ENCODE assay signal across 20 cellular contexts in the genomic region with DNA sequence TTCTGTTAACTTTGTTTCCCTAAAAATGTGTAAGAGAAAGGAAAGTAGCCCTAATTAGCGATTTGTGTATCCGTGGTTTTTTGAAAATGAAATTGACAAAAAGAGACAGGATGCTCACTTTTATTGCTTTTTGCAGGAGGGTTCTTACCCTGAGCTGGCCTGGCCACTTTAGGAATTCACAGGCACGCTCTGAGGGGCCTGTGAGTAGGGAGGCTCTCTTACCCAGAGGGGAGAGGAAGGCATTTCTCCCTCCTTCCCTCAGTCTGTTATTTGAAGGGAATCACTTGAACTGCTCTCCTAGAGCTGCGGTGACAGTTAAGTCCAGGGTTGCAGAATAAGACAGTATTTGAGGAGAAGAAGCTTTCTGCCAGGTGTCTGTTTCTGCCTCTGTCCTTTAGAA. TPM values are rescaled to one million over a fixed set of nuclear protein-coding genes. Genes with fewer than 3 reads are reported as not detected.
A peak's percentile ranks its signal among the peaks of the same experiment; 100 is the strongest.
DNase-seq lines count a peak whose midpoint lies in the region; ATAC-seq lines count a peak whose summit lies in the region.
"Had no signal": no experiment of that assay in that cellular context is flagged by ENCODE, and none has a peak within 500 bp of the region (broad histone marks: within the 10 kb centered on the region; RNA-seq: fewer than 3 reads in every experiment).

No MANE protein-coding gene starts in this region.

- no peaks in the 10 kb centered on the region for H3K9me3 Mint-ChIP-seq in activated naive CD8-positive, alpha-beta T cell (ENCODE audit: low read depth)
- H3K9me3 Mint-ChIP-seq in activated naive CD8-positive, alpha-beta T cell treated with anti-CD3 and anti-CD28 coated beads for 36 hours, result no peaks in the 10 kb centered on the region
- no peaks in the 10 kb centered on the region for H3K9me3 Mint-ChIP-seq in stimulated activated naive B cell treated with anti-CD40 and anti-IgM and Interleukin-4, amounts not matched to agents 10 μg/mL and 1 μg/mL and 100 μg/mL, for 72 hours
- no peaks in the 10 kb centered on the region for H3K9me3 Mint-ChIP-seq in activated CD8-positive, alpha-beta T cell treated with anti-CD3 and anti-CD28 coated beads, Interleukin-2, amount 10 ng/mL, durations not matched to agents 7 days and 5 days (ENCODE audit: insufficient read depth)
- H3K9me3 Mint-ChIP-seq: activated CD4-positive, alpha-beta T cell treated with anti-CD3 and anti-CD28 coated beads, Interleukin-2, amount 10 ng/mL, durations not matched to agents 24 days and 14 days; T-helper 2 cell treated with Interferon-gamma antibody and Interleukin-4, amounts not matched to agents 5 μg/mL and 100 μg/mL, for 36 hours had no signal

- peak overlapping the region; percentile 11 for H3K27ac Mint-ChIP-seq in activated naive CD8-positive, alpha-beta T cell
- no peak overlapping the region for H3K27ac Mint-ChIP-seq in activated naive CD8-positive, alpha-beta T cell treated with anti-CD3 and anti-CD28 coated beads for 36 hours
- H3K27ac Mint-ChIP-seq in stimulated activated naive B cell treated with anti-CD40 and anti-IgM and Interleukin-4, amounts not matched to agents 10 μg/mL and 1 μg/mL and 100 μg/mL, for 72 hours, result peak overlapping the region; percentile 37
- H3K27ac Mint-ChIP-seq in activated CD8-positive, alpha-beta T cell treated with anti-CD3 and anti-CD28 coated beads, Interleukin-2, amount 10 ng/mL, durations not matched to agents 7 days and 5 days, result no peak overlapping the region
- H3K27ac Mint-ChIP-seq: activated CD4-positive, alpha-beta T cell treated with anti-CD3 and anti-CD28 coated beads, Interleukin-2, amount 10 ng/mL, durations not matched to agents 24 days and 14 days; B cell; T-helper 2 cell treated with Interferon-gamma antibody and Interleukin-4, amounts not matched to agents 5 μg/mL and 100 μg/mL, for 36 hours had no signal

- ATAC-seq in stimulated activated naive B cell treated with anti-CD40 and anti-IgM and Interleukin-4, amounts not matched to agents 10 μg/mL and 1 μg/mL and 100 μg/mL, for 72 hours (replicated peaks), result no peak
- ATAC-seq in activated CD8-positive, alpha-beta T cell treated with anti-CD3 and anti-CD28 coated beads, Interleukin-2, amount 10 ng/mL, durations not matched to agents 7 days and 5 days, result no peak
- ATAC-seq in GM21528 (IDR thresholded peaks at IDR 0.05; ENCODE audit: low FRiP score, unreplicated experiment), result no peak
- ATAC-seq: left colon; stimulated activated naive CD8-positive, alpha-beta T cell treated with anti-CD3 and anti-CD28 coated beads, Interleukin-15, Interleukin-2, amounts not matched to agents 100 U/mL and 50 U/mL, for 24 hours had no signal

- no peaks in the 10 kb centered on the region for H3K27me3 Mint-ChIP-seq in activated naive CD8-positive, alpha-beta T cell
- no peaks in the 10 kb centered on the region for H3K27me3 Mint-ChIP-seq in activated naive CD8-positive, alpha-beta T cell treated with anti-CD3 and anti-CD28 coated beads for 36 hours
- no peaks in the 10 kb centered on the region for H3K27me3 Mint-ChIP-seq in stimulated activated naive B cell treated with anti-CD40 and anti-IgM and Interleukin-4, amounts not matched to agents 10 μg/mL and 1 μg/mL and 100 μg/mL, for 72 hours
- no peaks in the 10 kb centered on the region for H3K27me3 Mint-ChIP-seq in activated CD8-positive, alpha-beta T cell treated with anti-CD3 and anti-CD28 coated beads, Interleukin-2, amount 10 ng/mL, durations not matched to agents 7 days and 5 days (ENCODE audit: low read depth)
- H3K27me3 Mint-ChIP-seq: activated CD4-positive, alpha-beta T cell treated with anti-CD3 and anti-CD28 coated beads, Interleukin-2, amount 10 ng/mL, durations not matched to agents 24 days and 14 days; B cell had no signal

- in situ Hi-C loops in ACHN (cut with HindIII; ENCODE audit: low pct_ligation_motif_present, low pct_unique_long_range_greater_than_20kb, low sequenced_read_pairs), result no loop called here

- peaks cover 80% of the 10 kb centered on the region for H3K4me1 Mint-ChIP-seq in activated naive CD8-positive, alpha-beta T cell (ENCODE audit: low read depth)
- H3K4me1 Mint-ChIP-seq in activated naive CD8-positive, alpha-beta T cell treated with anti-CD3 and anti-CD28 coated beads for 36 hours, result peaks cover 78% of the 10 kb centered on the region
- H3K4me1 Mint-ChIP-seq in stimulated activated naive B cell treated with anti-CD40 and anti-IgM and Interleukin-4, amounts not matched to agents 10 μg/mL and 1 μg/mL and 100 μg/mL, for 72 hours, result peaks cover 30 to 57% of the 10 kb centered on the region in 2 donors
- H3K4me1 Mint-ChIP-seq in activated CD8-positive, alpha-beta T cell treated with anti-CD3 and anti-CD28 coated beads, Interleukin-2, amount 10 ng/mL, durations not matched to agents 7 days and 5 days (ENCODE audit: low read depth), result peaks cover 35% of the 10 kb centered on the region

- POLR2A ChIA-PET in activated CD8-positive, alpha-beta T cell treated with anti-CD3 and anti-CD28 coated beads, Interleukin-2, amount 10 ng/mL, durations not matched to agents 7 days and 5 days (lab: Charles Lee), result no interaction called here

- H3K4me3 Mint-ChIP-seq in activated naive CD8-positive, alpha-beta T cell, result no peak overlapping the region
- no peak overlapping the region for H3K4me3 Mint-ChIP-seq in activated naive CD8-positive, alpha-beta T cell treated with anti-CD3 and anti-CD28 coated beads for 36 hours
- no peak overlapping the region for H3K4me3 Mint-ChIP-seq in stimulated activated naive B cell treated with anti-CD40 and anti-IgM and Interleukin-4, amounts not matched to agents 10 μg/mL and 1 μg/mL and 100 μg/mL, for 72 hours
- no peak overlapping the region for H3K4me3 Mint-ChIP-seq in activated CD8-positive, alpha-beta T cell treated with anti-CD3 and anti-CD28 coated beads, Interleukin-2, amount 10 ng/mL, durations not matched to agents 7 days and 5 days
- H3K4me3 Mint-ChIP-seq: activated CD4-positive, alpha-beta T cell treated with anti-CD3 and anti-CD28 coated beads, Interleukin-2, amount 10 ng/mL, durations not matched to agents 24 days and 14 days; B cell; T-helper 2 cell treated with Interferon-gamma antibody and Interleukin-4, amounts not matched to agents 5 μg/mL and 100 μg/mL, for 36 hours had no signal

- CTCF ChIA-PET in activated CD8-positive, alpha-beta T cell treated with anti-CD3 and anti-CD28 coated beads, Interleukin-2, amount 10 ng/mL, durations not matched to agents 7 days and 5 days (lab: Charles Lee), result interaction anchor here (0.9 kb wide), 1 partner anchor 15 kb away, joined by 3 read pairs; no protein-coding TSS in a partner anchor

- peaks cover 2% of the 10 kb centered on the region for H3K36me3 Mint-ChIP-seq in activated naive CD8-positive, alpha-beta T cell
- H3K36me3 Mint-ChIP-seq in activated naive CD8-positive, alpha-beta T cell treated with anti-CD3 and anti-CD28 coated beads for 36 hours, result peaks cover 34% of the 10 kb centered on the region
- H3K36me3 Mint-ChIP-seq in stimulated activated naive B cell treated with anti-CD40 and anti-IgM and Interleukin-4, amounts not matched to agents 10 μg/mL and 1 μg/mL and 100 μg/mL, for 72 hours, result peaks cover 26 to 31% of the 10 kb centered on the region in 2 donors
- peaks cover 52% of the 10 kb centered on the region for H3K36me3 Mint-ChIP-seq in activated CD8-positive, alpha-beta T cell treated with anti-CD3 and anti-CD28 coated beads, Interleukin-2, amount 10 ng/mL, durations not matched to agents 7 days and 5 days (ENCODE audit: low read depth)

- DNase-seq in activated naive CD8-positive, alpha-beta T cell treated with anti-CD3 and anti-CD28 coated beads for 36 hours, result no peak
- DNase-seq in NCI-H69 (lab: John Stamatoyannopoulos, UW) (peak; percentile 24), left kidney (ENCODE audit: low read depth, low spot score) (peak; percentile 46), ACHN (no peak)
- no peak for DNase-seq in stimulated activated naive B cell treated with anti-CD40 and anti-IgM and Interleukin-4, amounts not matched to agents 10 μg/mL and 1 μg/mL and 100 μg/mL, for 72 hours
- DNase-seq in activated CD8-positive, alpha-beta T cell treated with anti-CD3 and anti-CD28 coated beads, Interleukin-2, amount 10 ng/mL, durations not matched to agents 7 days and 5 days, result no peak
- DNase-seq: activated CD4-positive, alpha-beta T cell treated with anti-CD3 and anti-CD28 coated beads, Interleukin-2, amount 10 ng/mL, durations not matched to agents 24 days and 14 days; activated effector memory CD4-positive, alpha-beta T cell treated with Interleukin-2 at 50 U/mL for 16 hours; GDM1; glutamatergic neuron; left colon; NCI-H510A; nucleus accumbens; stimulated activated CD4-positive, alpha-beta T cell treated with anti-CD3 and anti-CD28 coated beads, Interleukin-4, amount 100 ng/mL, for 1 hour; stimulated activated naive CD8-positive, alpha-beta T cell treated with anti-CD3 and anti-CD28 coated beads, Interleukin-15, Interleukin-2, amounts not matched to agents 100 U/mL and 50 U/mL, for 24 hours; tibial artery had no signal

RNA-seq across cellular contexts. Expression of a gene that starts 16.7 kb away (rescaled TPM):
- total RNA-seq in activated naive CD8-positive, alpha-beta T cell treated with anti-CD3 and anti-CD28 coated beads for 36 hours, result 10 to 100 TPM; 39.7 to 41.6 TPM
- 10 to 100 TPM; 61.1 to 65.0 TPM for total RNA-seq in activated CD8-positive, alpha-beta T cell treated with anti-CD3 and anti-CD28 coated beads, Interleukin-2, amount 10 ng/mL, durations not matched to agents 7 days and 5 days

Comparison
In these comparisons a context has a peak if more than half of its experiments do, and no peak if none do; other contexts are left out.
1. H3K27ac Mint-ChIP-seq: peak in activated naive CD8-positive, alpha-beta T cell (single experiment) and stimulated activated naive B cell treated with anti-CD40 and anti-IgM and Interleukin-4, amounts not matched to agents 10 μg/mL and 1 μg/mL and 100 μg/mL, for 72 hours (single experiment); none in activated naive CD8-positive, alpha-beta T cell treated with anti-CD3 and anti-CD28 coated beads for 36 hours (single experiment) and activated CD8-positive, alpha-beta T cell treated with anti-CD3 and anti-CD28 coated beads, Interleukin-2, amount 10 ng/mL, durations not matched to agents 7 days and 5 days (single experiment).
2. DNase-seq: peak in NCI-H69 (single experiment) and left kidney (single experiment); none in activated naive CD8-positive, alpha-beta T cell treated with anti-CD3 and anti-CD28 coated beads for 36 hours (single experiment), stimulated activated naive B cell treated with anti-CD40 and anti-IgM and Interleukin-4, amounts not matched to agents 10 μg/mL and 1 μg/mL and 100 μg/mL, for 72 hours (single experiment), activated CD8-positive, alpha-beta T cell treated with anti-CD3 and anti-CD28 coated beads, Interleukin-2, amount 10 ng/mL, durations not matched to agents 7 days and 5 days (single experiment) and ACHN (single experiment).